ENCODE assay signal across 32 cellular contexts in genomic region chr2:210302326-210302725, GRCh38. TPM values are rescaled to one million over a fixed set of nuclear protein-coding genes. Genes with fewer than 3 reads are reported as not detected.
DNase-seq lines count a peak whose midpoint lies in the region; FAIRE-seq and TF ChIP-seq lines count a peak whose summit lies in the region.
"Had no signal": no experiment of that assay in that cellular context is flagged by ENCODE, and none has a peak within 500 bp of the region (broad histone marks: within the 10 kb centered on the region; RNA-seq: fewer than 3 reads in every experiment).

No MANE protein-coding gene starts in this region.

- H3K4me3 ChIP-seq in bronchial epithelial cell (ENCODE audit: low read depth, low read length), result no peak overlapping the region
- H3K4me3 ChIP-seq: K562, PC-9, prostate gland, suprapubic skin, upper lobe of left lung had no signal

- DNase-seq in HT1080 (ENCODE audit: low read depth), result peak; percentile 63
- DNase-seq in bronchial epithelial cell (ENCODE audit: low read depth), result peak; percentile 29
- DNase-seq in urothelium cell line (ENCODE audit: low spot score), result peak; percentile 17
- no peak for DNase-seq in NK-92 (lab: John Stamatoyannopoulos, UW; ENCODE audit: unreplicated experiment)
- no peak for DNase-seq in cerebellar nuclear complex (lab: John Stamatoyannopoulos, UW)
- DNase-seq in NCI-H526 (lab: John Stamatoyannopoulos, UW), result no peak
- DNase-seq: activated CD4-positive, alpha-beta T cell treated with anti-CD3 and anti-CD28 coated beads, Interleukin-2, amount 50 U/mL, for 4 hours; activated T-cell treated with anti-CD3 and anti-CD28 coated beads, Interleukin-2, amount 50 U/mL, for 72 hours; brain microvascular endothelial cell; Caco-2; DMS53; GF-D8; naive thymus-derived CD4-positive, alpha-beta T cell; NCI-H1930; NCI-H2171 treated with DMSO at 0.1 percent for 48 hours; occipital lobe; PC-9; small intestine; stimulated activated naive CD4-positive, alpha-beta T cell; upper lobe of left lung had no signal

- no peaks in the 10 kb centered on the region for H3K36me3 ChIP-seq in bronchial epithelial cell (ENCODE audit: control insufficient read depth, insufficient read depth, low read length)
- H3K36me3 ChIP-seq: brain microvascular endothelial cell, prostate gland, suprapubic skin, upper lobe of left lung had no signal

- H3K36me3 Mint-ChIP-seq in nephron (ENCODE audit: low read depth), result no peaks in the 10 kb centered on the region
- H3K36me3 Mint-ChIP-seq: naive thymus-derived CD4-positive, alpha-beta T cell had no signal

- H3K9me3 Mint-ChIP-seq in nephron, result no peaks in the 10 kb centered on the region
- H3K9me3 Mint-ChIP-seq: activated T-cell treated with anti-CD3 and anti-CD28 coated beads, Interleukin-2, amount 50 U/mL, for 72 hours; T-helper 1 cell treated with Interleukin-12 subunit alpha and Interleukin-12 subunit beta and Interleukin-4 antibody, amounts not matched to agents 30 μg/mL and 1 μg/mL, for 36 hours had no signal

- peaks cover 33% of the 10 kb centered on the region for H3K4me1 Mint-ChIP-seq in nephron
- H3K4me1 Mint-ChIP-seq: naive thymus-derived CD4-positive, alpha-beta T cell had no signal

- H3K27ac Mint-ChIP-seq in nephron, result no peak overlapping the region
- H3K27ac Mint-ChIP-seq: activated T-cell treated with anti-CD3 and anti-CD28 coated beads, Interleukin-2, amount 50 U/mL, for 72 hours; naive thymus-derived CD4-positive, alpha-beta T cell; T-helper 1 cell treated with Interleukin-12 subunit alpha and Interleukin-12 subunit beta and Interleukin-4 antibody, amounts not matched to agents 30 μg/mL and 1 μg/mL, for 36 hours had no signal

- H3K27me3 ChIP-seq in bronchial epithelial cell (ENCODE audit: control insufficient read depth, insufficient read depth, low read length), result no peaks in the 10 kb centered on the region
- H3K27me3 ChIP-seq: brain microvascular endothelial cell, suprapubic skin, upper lobe of left lung had no signal

- TF ChIP-seq CTCF in bronchial epithelial cell (IDR thresholded peaks at IDR 0.05; ENCODE audit: insufficient read depth, low read length, severe bottlenecking) (no peak), nephron (IDR thresholded peaks at IDR 0.05; ENCODE audit: unreplicated experiment in 3 of 3) (no peak)

- H3K27me3 Mint-ChIP-seq in nephron (ENCODE audit: low read depth), result no peaks in the 10 kb centered on the region

- H3K4me3 Mint-ChIP-seq in nephron, result peak overlapping the region in 2 of 3 experiments; percentile 68 to 86
- H3K4me3 Mint-ChIP-seq: activated T-cell treated with anti-CD3 and anti-CD28 coated beads, Interleukin-2, amount 50 U/mL, for 72 hours; naive thymus-derived CD4-positive, alpha-beta T cell; T-helper 1 cell treated with Interleukin-12 subunit alpha and Interleukin-12 subunit beta and Interleukin-4 antibody, amounts not matched to agents 30 μg/mL and 1 μg/mL, for 36 hours had no signal

- FAIRE-seq in bronchial epithelial cell (lab: Jason Lieb, UNC), result no peak
- FAIRE-seq in urothelium cell line (lab: Jason Lieb, UNC), result no peak
- FAIRE-seq: colon, islet of Langerhans, K562, small intestine, TTC549 had no signal

RNA-seq across cellular contexts. Expression of gene MYL1, which starts 12.6 kb away (rescaled TPM):
- 0.30 TPM in 1 of 2 replicates, not detected in the other for total RNA-seq in HT1080 (2014; rRNA removed; shearing (Covaris generic))
- polyA plus RNA-seq in HT1080 (2015; cell fraction: cytosol; rRNA removed), result 0.60 TPM in 1 of 2 replicates, not detected in the other
- polyA plus RNA-seq in HT1080 (2015; cell fraction: nucleus; rRNA removed), result not detected in 2 replicates
- total RNA-seq in bronchial epithelial cell, result not detected in 2 replicates
- total RNA-seq: activated T-cell treated with anti-CD3 and anti-CD28 coated beads, Interleukin-2, amount 50 U/mL, for 72 hours; Caco-2; fibroblast of lung; K562; liver; M059J; naive thymus-derived CD4-positive, alpha-beta T cell; PC-9; Right ventricle myocardium inferior; suprapubic skin; upper lobe of left lung had no signal
- polyA plus RNA-seq: fibroblast of lung; K562; liver; naive thymus-derived CD4-positive, alpha-beta T cell had no signal

Comparison
In these comparisons a context has a peak if more than half of its experiments do, and no peak if none do; other contexts are left out.
1. DNase-seq: peak in HT1080 (single experiment), bronchial epithelial cell (single experiment) and urothelium cell line (single experiment); none in NK-92 (single experiment), cerebellar nuclear complex (0 of 2) and NCI-H526 (0 of 2).